Comparison of ENCODE assay signal across 16 cellular contexts in the genomic region with DNA sequence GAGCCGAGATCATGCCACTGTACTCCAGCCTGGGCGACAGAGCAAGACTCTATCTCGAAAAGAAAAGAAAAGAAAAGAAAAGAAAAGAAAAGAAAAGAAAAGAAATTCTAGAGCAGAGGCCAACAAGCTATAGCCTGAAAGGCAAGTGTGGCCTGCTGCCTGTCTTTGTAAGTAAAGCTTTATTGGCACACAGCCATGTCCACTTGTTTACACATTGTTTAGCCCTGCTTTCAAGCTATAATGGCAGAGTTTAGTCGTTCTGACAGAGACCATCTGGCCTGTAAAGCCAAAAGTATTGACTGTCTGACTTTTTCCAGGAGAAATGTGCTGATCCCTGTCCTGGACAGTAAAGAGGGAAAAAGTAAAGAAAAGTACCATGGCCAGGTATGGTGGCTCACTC. TPM values are rescaled to one million over a fixed set of nuclear protein-coding genes. Genes with fewer than 3 reads are reported as not detected.
DNase-seq lines count a peak whose midpoint lies in the region; ATAC-seq and TF ChIP-seq lines count a peak whose summit lies in the region.
"Had no signal": no experiment of that assay in that cellular context is flagged by ENCODE, and none has a peak within 500 bp of the region (broad histone marks: within the 10 kb centered on the region; RNA-seq: fewer than 3 reads in every experiment).

No MANE protein-coding gene starts in this region.

- ATAC-seq in left lobe of liver, result peak; percentile 34
- ATAC-seq: natural killer cell treated with Interleukin-12 subunit alpha and Interleukin-12 subunit beta and Interleukin-15 and Interleukin-18, amount 100 ng/mL, for 72 hours had no signal

- no peak overlapping the region for H3K4me3 ChIP-seq in HFF-Myc (replicated peaks; ENCODE audit: low read depth, low read length)
- H3K4me3 ChIP-seq: PC-9 had no signal

- no peaks in the 10 kb centered on the region for H3K36me3 Mint-ChIP-seq in endothelial cell (ENCODE audit: low read depth, unreplicated experiment)
- no peaks in the 10 kb centered on the region for H3K36me3 Mint-ChIP-seq in activated naive CD4-positive, alpha-beta T cell treated with anti-CD3 and anti-CD28 coated beads for 36 hours (ENCODE audit: low read depth)
- H3K36me3 Mint-ChIP-seq: natural killer cell treated with Interleukin-12 subunit alpha and Interleukin-12 subunit beta and Interleukin-15 and Interleukin-18, amount 100 ng/mL, for 72 hours had no signal

- no peaks in the 10 kb centered on the region for H3K27me3 Mint-ChIP-seq in endothelial cell (ENCODE audit: unreplicated experiment)
- peaks cover 3% of the 10 kb centered on the region for H3K27me3 Mint-ChIP-seq in activated naive CD4-positive, alpha-beta T cell treated with anti-CD3 and anti-CD28 coated beads for 36 hours (ENCODE audit: low read depth)

- H3K9me3 Mint-ChIP-seq in endothelial cell (ENCODE audit: unreplicated experiment), result no peaks in the 10 kb centered on the region
- H3K9me3 Mint-ChIP-seq in activated naive CD4-positive, alpha-beta T cell treated with anti-CD3 and anti-CD28 coated beads for 36 hours, result no peaks in the 10 kb centered on the region
- H3K9me3 Mint-ChIP-seq: activated T-helper 1 cell treated with anti-CD3 and anti-CD28 coated beads, Interleukin-12 subunit alpha, Interleukin-12 subunit beta, Interleukin-2, Interleukin-4 antibody, amounts not matched to agents 30 ng/mL and 10 ng/mL and 1 ng/mL, durations not matched to agents 14 hours and 24 hours and 36 hours; natural killer cell treated with Interleukin-12 subunit alpha and Interleukin-12 subunit beta and Interleukin-15 and Interleukin-18, amount 100 ng/mL, for 72 hours had no signal

- no peak overlapping the region for H3K4me3 Mint-ChIP-seq in endothelial cell (ENCODE audit: unreplicated experiment)
- H3K4me3 Mint-ChIP-seq in activated naive CD4-positive, alpha-beta T cell treated with anti-CD3 and anti-CD28 coated beads for 36 hours, result no peak overlapping the region
- H3K4me3 Mint-ChIP-seq: activated T-helper 1 cell treated with anti-CD3 and anti-CD28 coated beads, Interleukin-12 subunit alpha, Interleukin-12 subunit beta, Interleukin-2, Interleukin-4 antibody, amounts not matched to agents 30 ng/mL and 10 ng/mL and 1 ng/mL, durations not matched to agents 14 hours and 24 hours and 36 hours; natural killer cell treated with Interleukin-12 subunit alpha and Interleukin-12 subunit beta and Interleukin-15 and Interleukin-18, amount 100 ng/mL, for 72 hours had no signal

- H3K27ac Mint-ChIP-seq in endothelial cell (ENCODE audit: unreplicated experiment), result no peak overlapping the region
- H3K27ac Mint-ChIP-seq in activated naive CD4-positive, alpha-beta T cell treated with anti-CD3 and anti-CD28 coated beads for 36 hours, result no peak overlapping the region
- H3K27ac Mint-ChIP-seq: activated T-helper 1 cell treated with anti-CD3 and anti-CD28 coated beads, Interleukin-12 subunit alpha, Interleukin-12 subunit beta, Interleukin-2, Interleukin-4 antibody, amounts not matched to agents 30 ng/mL and 10 ng/mL and 1 ng/mL, durations not matched to agents 14 hours and 24 hours and 36 hours; natural killer cell treated with Interleukin-12 subunit alpha and Interleukin-12 subunit beta and Interleukin-15 and Interleukin-18, amount 100 ng/mL, for 72 hours had no signal

- TF ChIP-seq CTCF in HFF-Myc (IDR thresholded peaks at IDR 0.05; ENCODE audit: low read depth, low read length, missing control alignments), result no peak
- TF ChIP-seq CTCF in endothelial cell (IDR thresholded peaks at IDR 0.05; ENCODE audit: unreplicated experiment), result no peak
- TF ChIP-seq CTCF in GM10248 (IDR thresholded peaks at IDR 0.05; ENCODE audit: control extremely low read depth, extremely low read depth, low read depth, missing control alignments), result no peak
- no peak for TF ChIP-seq CTCF in GM20000 (IDR thresholded peaks at IDR 0.05; ENCODE audit: extremely low read depth, missing control alignments)

- POLR2A ChIA-PET in GM10248 (lab: Yijun Ruan, JAX), result no interaction called here

- DNase-seq in HFF-Myc (ENCODE audit: extremely low read depth, low read depth), result peak; percentile 3
- peak; percentile 34 for DNase-seq in NCI-H2107 (lab: John Stamatoyannopoulos, UW)
- peak; percentile 59 for DNase-seq in RPMI8226
- no peak for DNase-seq in left lobe of liver (ENCODE audit: low spot score)
- no peak for DNase-seq in endothelial cell (ENCODE audit: low spot score)
- DNase-seq in activated naive CD4-positive, alpha-beta T cell treated with anti-CD3 and anti-CD28 coated beads for 36 hours, result no peak
- DNase-seq in GM10248 (ENCODE audit: extremely low spot score), result no peak
- DNase-seq in GM20000 (ENCODE audit: low spot score), result no peak
- DNase-seq: activated CD4-positive, alpha-beta T cell treated with anti-CD3 and anti-CD28 coated beads, Interleukin-2, amount 50 U/mL, for 48 hours; Caco-2; PC-9 had no signal

- intact Hi-C loops in activated naive CD4-positive, alpha-beta T cell treated with anti-CD3 and anti-CD28 coated beads for 36 hours (cut with micrococcal nuclease), result no loop called here

- CTCF ChIA-PET in activated naive CD4-positive, alpha-beta T cell treated with anti-CD3 and anti-CD28 coated beads for 36 hours (lab: Charles Lee), result no interaction called here
- CTCF ChIA-PET in GM10248 (lab: Yijun Ruan, JAX), result no interaction called here

- peaks cover 11% of the 10 kb centered on the region for H3K4me1 Mint-ChIP-seq in endothelial cell (ENCODE audit: unreplicated experiment)
- no peaks in the 10 kb centered on the region for H3K4me1 Mint-ChIP-seq in activated naive CD4-positive, alpha-beta T cell treated with anti-CD3 and anti-CD28 coated beads for 36 hours (ENCODE audit: low read depth)

RNA-seq across cellular contexts. Expression of gene NWD1, which starts 18.3 kb away (rescaled TPM):
- total RNA-seq in left lobe of liver (not detected), endothelial cell (ENCODE audit: unreplicated experiment) (not detected)
- not detected for total RNA-seq in activated naive CD4-positive, alpha-beta T cell treated with anti-CD3 and anti-CD28 coated beads for 36 hours
- total RNA-seq: activated T-helper 1 cell treated with anti-CD3 and anti-CD28 coated beads, Interleukin-12 subunit alpha, Interleukin-12 subunit beta, Interleukin-2, Interleukin-4 antibody, amounts not matched to agents 30 ng/mL and 10 ng/mL and 1 ng/mL, durations not matched to agents 14 hours and 24 hours and 36 hours; Caco-2; glomerular endothelial cell; LHCN-M2; lung microvascular endothelial cell; natural killer cell treated with Interleukin-12 subunit alpha and Interleukin-12 subunit beta and Interleukin-15 and Interleukin-18, amount 100 ng/mL, for 72 hours had no signal

Comparison
In these comparisons a context has a peak if more than half of its experiments do, and no peak if none do; other contexts are left out.
1. DNase-seq: peak in HFF-Myc (single experiment), NCI-H2107 (single experiment) and RPMI8226 (single experiment); none in left lobe of liver (single experiment), endothelial cell (single experiment), activated naive CD4-positive, alpha-beta T cell treated with anti-CD3 and anti-CD28 coated beads for 36 hours (single experiment), GM10248 (single experiment) and GM20000 (single experiment).